In genomic region chr14:76953196-76953945, GRCh38 we compare ENCODE assay signal across 8 cellular contexts.
DNase-seq lines count a peak whose midpoint lies in the region; ATAC-seq and TF ChIP-seq lines count a peak whose summit lies in the region.

No MANE protein-coding gene starts in this region.

- H3K36me3 ChIP-seq in gastroesophageal sphincter: no peaks in the 10 kb centered on the region
- no peaks in the 10 kb centered on the region for H3K36me3 ChIP-seq in prostate gland

- H3K36me3 Mint-ChIP-seq in activated naive CD4-positive, alpha-beta T cell treated with anti-CD3 and anti-CD28 coated beads, Interleukin-2, amount 10 ng/mL, durations not matched to agents 7 days and 5 days: no peaks in the 10 kb centered on the region

- H3K4me1 ChIP-seq in gastroesophageal sphincter (peaks cover 3 to 84% (median 42%) of the 10 kb centered on the region in 3 donors), prostate gland (replicated peaks) (peaks cover 33% of the 10 kb centered on the region)

- H3K27ac ChIP-seq in gastroesophageal sphincter (peak overlapping the region; percentile 69 to 93 (median 92)), prostate gland (peak overlapping the region; percentile 90 to 96)

- in situ Hi-C loops in GM13976 (cut with MboI; ENCODE audit: low sequenced_read_pairs, unreplicated experiment): no loop called here

- H3K27me3 ChIP-seq in gastroesophageal sphincter (no peaks in the 10 kb centered on the region), prostate gland (replicated peaks; ENCODE audit: insufficient read depth) (no peaks in the 10 kb centered on the region)

- peaks cover 81% of the 10 kb centered on the region for H3K4me1 Mint-ChIP-seq in activated naive CD4-positive, alpha-beta T cell treated with anti-CD3 and anti-CD28 coated beads, Interleukin-2, amount 10 ng/mL, durations not matched to agents 7 days and 5 days

- H3K9me3 ChIP-seq in gastroesophageal sphincter: no peaks in the 10 kb centered on the region
- H3K9me3 ChIP-seq in prostate gland: no peaks in the 10 kb centered on the region

- CTCF ChIA-PET in activated naive CD4-positive, alpha-beta T cell treated with anti-CD3 and anti-CD28 coated beads, Interleukin-2, amount 10 ng/mL, durations not matched to agents 7 days and 5 days (lab: Charles Lee): interaction anchor here (0.9 to 8.7 kb wide), 13 partner anchors 9 to 117 kb away, joined by 3 to 55 read pairs (median 4); no protein-coding TSS in a partner anchor

- no peaks in the 10 kb centered on the region for H3K9me3 Mint-ChIP-seq in activated naive CD4-positive, alpha-beta T cell treated with anti-CD3 and anti-CD28 coated beads, Interleukin-2, amount 10 ng/mL, durations not matched to agents 7 days and 5 days

- DNase-seq in GM13976 (ENCODE audit: low spot score) (peak; percentile 69), NOMO-1 treated with dmso at 0.1 percent for 144 hours (lab: John Stamatoyannopoulos, UW; ENCODE audit: unreplicated experiment) (peak; percentile 35), prostate gland (ENCODE audit: low spot score) (peak; percentile 81), NCI-H748 treated with DMSO at 0.1 percent for 48 hours (lab: John Stamatoyannopoulos, UW) (no peak)
- peak; percentile 81 for DNase-seq in activated naive CD4-positive, alpha-beta T cell treated with anti-CD3 and anti-CD28 coated beads, Interleukin-2, amount 10 ng/mL, durations not matched to agents 7 days and 5 days

- 24 to 53% methylated on average over 5 to 6 of the region's 12 CpGs for WGBS in gastroesophageal sphincter (ENCODE audit: low coverage in 1 of 2), 2 donors
- 28% methylated on average over 12 of the region's 12 CpGs for WGBS in prostate gland

- ATAC-seq in gastroesophageal sphincter (peak; percentile 53), HG03432 (IDR thresholded peaks at IDR 0.05; ENCODE audit: unreplicated experiment) (no peak), GM21576 (IDR thresholded peaks at IDR 0.05; ENCODE audit: unreplicated experiment) (no peak)

- H3K27me3 Mint-ChIP-seq in activated naive CD4-positive, alpha-beta T cell treated with anti-CD3 and anti-CD28 coated beads, Interleukin-2, amount 10 ng/mL, durations not matched to agents 7 days and 5 days: no peaks in the 10 kb centered on the region

- peak overlapping the region; percentile 89 for H3K27ac Mint-ChIP-seq in activated naive CD4-positive, alpha-beta T cell treated with anti-CD3 and anti-CD28 coated beads, Interleukin-2, amount 10 ng/mL, durations not matched to agents 7 days and 5 days

- peak overlapping the region in 1 of 2 donors; percentile 41 for H3K4me3 ChIP-seq in gastroesophageal sphincter
- no peak overlapping the region for H3K4me3 ChIP-seq in prostate gland

- intact Hi-C loops in prostate gland (cut with DNase I): loop anchor here (2.0 kb wide), 1 partner anchor 33 kb away; no protein-coding TSS in a partner anchor

- H3K4me3 Mint-ChIP-seq in activated naive CD4-positive, alpha-beta T cell treated with anti-CD3 and anti-CD28 coated beads, Interleukin-2, amount 10 ng/mL, durations not matched to agents 7 days and 5 days: peak overlapping the region; percentile 50

- no peak for TF ChIP-seq EP300 in gastroesophageal sphincter (IDR thresholded peaks at IDR 0.05)

- no peak for TF ChIP-seq POLR2A in gastroesophageal sphincter (IDR thresholded peaks at IDR 0.05)
- TF ChIP-seq POLR2A in prostate gland (IDR thresholded peaks at IDR 0.05): no peak

- TF ChIP-seq CTCF in GM13976 (IDR thresholded peaks at IDR 0.05; ENCODE audit: borderline replicate concordance, control extremely low read depth, extremely low read depth, insufficient read depth, missing control alignments) (no peak), gastroesophageal sphincter (IDR thresholded peaks at IDR 0.05) (peak in 1 of 4 experiments; percentile 6), prostate gland (IDR thresholded peaks at IDR 0.05) (peak in 1 of 4 experiments; percentile 5)
